In the genomic region with DNA sequence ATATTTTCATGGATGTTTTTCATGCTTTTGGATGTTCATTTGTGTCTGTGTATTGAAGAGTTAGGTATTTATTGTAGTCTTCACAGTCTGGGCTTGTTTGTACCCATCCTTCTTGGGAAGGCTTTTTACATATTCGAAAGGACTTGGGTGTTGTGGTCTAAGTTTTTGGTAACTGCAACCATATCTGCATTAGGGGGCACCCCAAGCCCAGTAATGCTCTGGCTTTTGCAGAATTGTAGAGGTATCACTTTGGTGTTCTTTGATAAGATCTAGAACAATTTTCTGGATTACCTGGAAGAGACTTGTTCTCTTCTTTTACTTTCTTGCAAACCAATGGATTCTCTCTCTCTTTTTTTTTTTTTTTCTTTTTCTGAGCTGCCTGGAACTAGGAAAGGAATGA, we compare ENCODE assay signal across 12 cellular contexts.
A peak's percentile ranks its signal among the peaks of the same experiment; 100 is the strongest.
DNase-seq lines count a peak whose midpoint lies in the region; ATAC-seq and TF ChIP-seq lines count a peak whose summit lies in the region.
"Had no signal": no experiment of that assay in that cellular context is flagged by ENCODE, and none has a peak within 500 bp of the region (broad histone marks: within the 10 kb centered on the region; RNA-seq: fewer than 3 reads in every experiment).

No MANE protein-coding gene starts in this region.

- H3K4me3 ChIP-seq in GM06990 (replicated peaks; ENCODE audit: low read depth, low read length) (no peak overlapping the region), epithelial cell of esophagus (ENCODE audit: low read length) (no peak overlapping the region), H7 (ENCODE audit: insufficient read depth, low read depth, low read length) (no peak overlapping the region)
- H3K4me3 ChIP-seq: thoracic aorta had no signal

- ATAC-seq in GM18502 (IDR thresholded peaks at IDR 0.05; ENCODE audit: poor library complexity, unreplicated experiment) (peak; percentile 68), HG03520 (IDR thresholded peaks at IDR 0.05; ENCODE audit: unreplicated experiment) (peak; percentile 43), GM21360 (IDR thresholded peaks at IDR 0.05; ENCODE audit: unreplicated experiment) (no peak)
- ATAC-seq: naive thymus-derived CD8-positive, alpha-beta T cell had no signal

- peak; percentile 38 for TF ChIP-seq CTCF in GM06990 (IDR thresholded peaks at IDR 0.05; ENCODE audit: insufficient read depth, low read length, poor library complexity, severe bottlenecking)
- peak; percentile 17 for TF ChIP-seq CTCF in epithelial cell of esophagus (IDR thresholded peaks at IDR 0.05; ENCODE audit: insufficient read depth, low read depth, low read length, missing control alignments)

- no peak for DNase-seq in GM06990 (ENCODE audit: extremely low read depth, insufficient read length)
- peak; percentile 4 for DNase-seq in epithelial cell of esophagus (ENCODE audit: low read depth)
- no peak for DNase-seq in NCI-H1417 treated with DMSO at 0.1 percent for 48 hours (lab: John Stamatoyannopoulos, UW)
- DNase-seq in H7 = no peak
- DNase-seq in C1 segment of cervical spinal cord (lab: John Stamatoyannopoulos, UW) = no peak
- DNase-seq: activated CD4-positive, alpha-beta T cell treated with anti-CD3 and anti-CD28 coated beads for 1 hour; NCI-H1092 had no signal

- H3K36me3 ChIP-seq in GM06990 (ENCODE audit: control insufficient read depth, insufficient read depth, low read length) = no peaks in the 10 kb centered on the region
- no peaks in the 10 kb centered on the region for H3K36me3 ChIP-seq in H7 (replicated peaks; ENCODE audit: control insufficient read depth, insufficient read depth, low read length)
- H3K36me3 ChIP-seq: thoracic aorta had no signal

- H3K27me3 ChIP-seq in GM06990 (replicated peaks; ENCODE audit: control insufficient read depth, insufficient read depth, low read length) = no peaks in the 10 kb centered on the region
- no peaks in the 10 kb centered on the region for H3K27me3 ChIP-seq in H7 (ENCODE audit: control insufficient read depth, insufficient read depth, low read length)
